In the genomic region with DNA sequence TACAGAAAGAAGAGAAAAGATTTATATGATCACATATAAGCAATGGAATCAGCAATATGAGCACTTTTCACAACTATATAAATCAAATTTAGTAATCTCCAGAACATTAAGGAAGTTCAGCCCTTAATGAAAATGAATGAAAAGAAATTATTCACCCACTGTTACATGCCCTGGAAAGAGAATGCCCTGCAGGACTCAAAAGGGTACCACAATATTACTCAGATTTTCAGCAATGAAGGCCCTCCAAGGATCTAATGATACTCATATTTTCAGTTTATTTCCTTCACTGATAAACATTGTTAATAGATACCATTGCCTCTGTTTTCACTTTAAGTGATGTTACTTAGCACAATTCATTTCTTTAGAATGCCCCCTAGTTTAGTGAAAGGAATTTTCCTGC, we compare ENCODE assay signal across 2 cellular contexts. TPM values are rescaled to one million over a fixed set of nuclear protein-coding genes. Genes with fewer than 3 reads are reported as not detected.
"Had no signal": no experiment of that assay in that cellular context is flagged by ENCODE, and none has a peak within 500 bp of the region (broad histone marks: within the 10 kb centered on the region; RNA-seq: fewer than 3 reads in every experiment).

No MANE protein-coding gene starts in this region.

RNA-seq across cellular contexts. Expression of a gene that starts 2.5 kb away (rescaled TPM):
- polyA plus RNA-seq: heart left ventricle, ovary had no signal
